In genomic region chr14:99047436-99048110, GRCh38 we compare ENCODE assay signal across 29 cellular contexts.
DNase-seq lines count a peak whose midpoint lies in the region; ATAC-seq lines count a peak whose summit lies in the region.
"Had no signal": no experiment of that assay in that cellular context is flagged by ENCODE, and none has a peak within 500 bp of the region (broad histone marks: within the 10 kb centered on the region; RNA-seq: fewer than 3 reads in every experiment).

No MANE protein-coding gene starts in this region.

- H3K27me3 Mint-ChIP-seq in activated CD8-positive, alpha-beta memory T cell treated with anti-CD3 and anti-CD28 coated beads, Interleukin-2, amount 10 ng/mL, durations not matched to agents 7 days and 5 days, result peaks cover 2% of the 10 kb centered on the region
- no peaks in the 10 kb centered on the region for H3K27me3 Mint-ChIP-seq in activated naive CD8-positive, alpha-beta T cell treated with anti-CD3 and anti-CD28 coated beads for 36 hours

- no peak overlapping the region for H3K4me3 Mint-ChIP-seq in activated CD8-positive, alpha-beta memory T cell treated with anti-CD3 and anti-CD28 coated beads, Interleukin-2, amount 10 ng/mL, durations not matched to agents 7 days and 5 days
- no peak overlapping the region for H3K4me3 Mint-ChIP-seq in activated naive CD8-positive, alpha-beta T cell treated with anti-CD3 and anti-CD28 coated beads for 36 hours
- H3K4me3 Mint-ChIP-seq in stimulated activated effector memory CD8-positive, alpha-beta T cell treated with anti-CD3 and anti-CD28 coated beads, Interleukin-12 subunit alpha, Interleukin-12 subunit beta, amount 100 ng/mL, for 72 hours, result no peak overlapping the region
- H3K4me3 Mint-ChIP-seq: mesothelial cell of epicardium, natural killer cell had no signal

- peaks cover 29% of the 10 kb centered on the region for H3K36me3 Mint-ChIP-seq in activated CD8-positive, alpha-beta memory T cell treated with anti-CD3 and anti-CD28 coated beads, Interleukin-2, amount 10 ng/mL, durations not matched to agents 7 days and 5 days
- H3K36me3 Mint-ChIP-seq in activated naive CD8-positive, alpha-beta T cell treated with anti-CD3 and anti-CD28 coated beads for 36 hours, result peaks cover 7% of the 10 kb centered on the region
- no peaks in the 10 kb centered on the region for H3K36me3 Mint-ChIP-seq in stimulated activated effector memory CD8-positive, alpha-beta T cell treated with anti-CD3 and anti-CD28 coated beads, Interleukin-12 subunit alpha, Interleukin-12 subunit beta, amount 100 ng/mL, for 72 hours

- H3K27ac Mint-ChIP-seq in activated CD8-positive, alpha-beta memory T cell treated with anti-CD3 and anti-CD28 coated beads, Interleukin-2, amount 10 ng/mL, durations not matched to agents 7 days and 5 days, result peak overlapping the region; percentile 27
- peak overlapping the region; percentile 54 for H3K27ac Mint-ChIP-seq in activated naive CD8-positive, alpha-beta T cell treated with anti-CD3 and anti-CD28 coated beads for 36 hours
- peak overlapping the region; percentile 33 for H3K27ac Mint-ChIP-seq in stimulated activated effector memory CD8-positive, alpha-beta T cell treated with anti-CD3 and anti-CD28 coated beads, Interleukin-12 subunit alpha, Interleukin-12 subunit beta, amount 100 ng/mL, for 72 hours
- H3K27ac Mint-ChIP-seq: mesothelial cell of epicardium, natural killer cell had no signal

- CTCF ChIA-PET in activated CD8-positive, alpha-beta memory T cell treated with anti-CD3 and anti-CD28 coated beads, Interleukin-2, amount 10 ng/mL, durations not matched to agents 7 days and 5 days (lab: Charles Lee), result no interaction called here

- no peak for DNase-seq in activated CD8-positive, alpha-beta memory T cell treated with anti-CD3 and anti-CD28 coated beads, Interleukin-2, amount 10 ng/mL, durations not matched to agents 7 days and 5 days
- no peak for DNase-seq in activated CD8-positive, alpha-beta memory T cell treated with anti-CD3 and anti-CD28 coated beads, Interleukin-2, amount 50 U/mL, for 48 hours
- no peak for DNase-seq in activated naive CD8-positive, alpha-beta T cell treated with anti-CD3 and anti-CD28 coated beads for 36 hours
- DNase-seq in foreskin melanocyte (peak; percentile 76), NCI-H748 (lab: John Stamatoyannopoulos, UW; ENCODE audit: unreplicated experiment) (no peak)
- DNase-seq in stimulated activated effector memory CD8-positive, alpha-beta T cell treated with anti-CD3 and anti-CD28 coated beads, Interleukin-12 subunit alpha, Interleukin-12 subunit beta, amount 100 ng/mL, for 72 hours (ENCODE audit: low spot score in 2 of 2), result no peak
- DNase-seq: 8988T; activated CD4-positive, CD25-positive, alpha-beta regulatory T cell treated with anti-CD3 and anti-CD28 coated beads, Interleukin-2, amount 50 U/mL, for 72 hours; activated CD8-positive, alpha-beta memory T cell treated with anti-CD3 and anti-CD28 coated beads for 24 hours; activated naive CD4-positive, alpha-beta T cell treated with anti-CD3 and anti-CD28 coated beads, Interleukin-2, amount 50 U/mL, for 16 hours; activated T-cell treated with anti-CD3 and anti-CD28 coated beads, Interleukin-2, amount 50 U/mL, for 48 hours; DND-41; erythroblast; foreskin fibroblast; Kasumi-1; left lung; natural killer cell; NCI-H2171 treated with DMSO at 0.1 percent for 48 hours; NCI-H524; ovary; Peyer's patch; stimulated activated CD4-positive, alpha-beta T cell treated with anti-CD3 and anti-CD28 coated beads, Interleukin-12 subunit alpha, Interleukin-12 subunit beta, amount 100 ng/mL, for 4 hours; stimulated activated CD4-positive, alpha-beta T cell treated with anti-CD3 and anti-CD28 coated beads, Interleukin-4, amount 100 ng/mL, for 4 hours; stimulated activated naive CD4-positive, alpha-beta T cell treated with Interleukin-2 at 50 U/mL for 16 hours; T-helper 1 cell had no signal

- peaks cover 27% of the 10 kb centered on the region for H3K9me3 Mint-ChIP-seq in activated CD8-positive, alpha-beta memory T cell treated with anti-CD3 and anti-CD28 coated beads, Interleukin-2, amount 10 ng/mL, durations not matched to agents 7 days and 5 days (ENCODE audit: low read depth)
- H3K9me3 Mint-ChIP-seq in activated naive CD8-positive, alpha-beta T cell treated with anti-CD3 and anti-CD28 coated beads for 36 hours, result peaks cover 12% of the 10 kb centered on the region
- H3K9me3 Mint-ChIP-seq in stimulated activated effector memory CD8-positive, alpha-beta T cell treated with anti-CD3 and anti-CD28 coated beads, Interleukin-12 subunit alpha, Interleukin-12 subunit beta, amount 100 ng/mL, for 72 hours, result peaks cover 15% of the 10 kb centered on the region

- no peak for ATAC-seq in activated CD8-positive, alpha-beta memory T cell treated with anti-CD3 and anti-CD28 coated beads, Interleukin-2, amount 10 ng/mL, durations not matched to agents 7 days and 5 days
- no peak for ATAC-seq in stimulated activated effector memory CD8-positive, alpha-beta T cell treated with anti-CD3 and anti-CD28 coated beads, Interleukin-12 subunit alpha, Interleukin-12 subunit beta, amount 100 ng/mL, for 72 hours
- no peak for ATAC-seq in GM18511 (IDR thresholded peaks at IDR 0.05; ENCODE audit: unreplicated experiment)
- ATAC-seq in HG03097 (IDR thresholded peaks at IDR 0.05; ENCODE audit: low FRiP score, unreplicated experiment), result no peak
- ATAC-seq: HepG2, left lung had no signal

- H3K4me1 Mint-ChIP-seq in activated CD8-positive, alpha-beta memory T cell treated with anti-CD3 and anti-CD28 coated beads, Interleukin-2, amount 10 ng/mL, durations not matched to agents 7 days and 5 days, result peaks cover 25% of the 10 kb centered on the region
- H3K4me1 Mint-ChIP-seq in activated naive CD8-positive, alpha-beta T cell treated with anti-CD3 and anti-CD28 coated beads for 36 hours, result peaks cover 39% of the 10 kb centered on the region
- peaks cover 41% of the 10 kb centered on the region for H3K4me1 Mint-ChIP-seq in stimulated activated effector memory CD8-positive, alpha-beta T cell treated with anti-CD3 and anti-CD28 coated beads, Interleukin-12 subunit alpha, Interleukin-12 subunit beta, amount 100 ng/mL, for 72 hours
